16 cellular contexts compared by ENCODE assay signal in genomic region chr12:253116-253831, GRCh38. TPM values are rescaled to one million over a fixed set of nuclear protein-coding genes. Genes with fewer than 3 reads are reported as not detected.
DNase-seq lines count a peak whose midpoint lies in the region; ATAC-seq and TF ChIP-seq lines count a peak whose summit lies in the region.
"Had no signal": no experiment of that assay in that cellular context is flagged by ENCODE, and none has a peak within 500 bp of the region (broad histone marks: within the 10 kb centered on the region; RNA-seq: fewer than 3 reads in every experiment).

No MANE protein-coding gene starts in this region.

- TF ChIP-seq CTCF in osteocyte (IDR thresholded peaks at IDR 0.05) (no peak), psoas muscle (IDR thresholded peaks at IDR 0.05) (no peak)

- no peaks in the 10 kb centered on the region for H3K9me3 ChIP-seq in psoas muscle
- H3K9me3 ChIP-seq: SJCRH30 had no signal

- H3K4me1 ChIP-seq in psoas muscle, result no peaks in the 10 kb centered on the region
- H3K4me1 ChIP-seq: SJCRH30 had no signal

- peaks cover 58% of the 10 kb centered on the region for H3K27me3 Mint-ChIP-seq in osteocyte (ENCODE audit: unreplicated experiment)

- H3K4me1 Mint-ChIP-seq in osteocyte (ENCODE audit: unreplicated experiment), result no peaks in the 10 kb centered on the region
- H3K4me1 Mint-ChIP-seq: CD8-positive, alpha-beta memory T cell had no signal

- 71 to 74% (median 72%) methylated on average over 12 of the region's 12 CpGs for WGBS in psoas muscle, 3 donors

- no peaks in the 10 kb centered on the region for H3K9me3 Mint-ChIP-seq in osteocyte (ENCODE audit: unreplicated experiment)

- H3K4me3 Mint-ChIP-seq in osteocyte (ENCODE audit: unreplicated experiment), result no peak overlapping the region
- H3K4me3 Mint-ChIP-seq: CD8-positive, alpha-beta memory T cell had no signal

- H3K36me3 Mint-ChIP-seq in osteocyte (ENCODE audit: unreplicated experiment), result no peaks in the 10 kb centered on the region

- no peak overlapping the region for H3K4me3 ChIP-seq in psoas muscle
- H3K4me3 ChIP-seq: BLaER1 treated with 17β-estradiol and CSF1 and Interleukin-3, amounts not matched to agents 10 nM and 100 nM; SJCRH30 had no signal

- H3K36me3 ChIP-seq in psoas muscle (ENCODE audit: insufficient read depth in 1 of 2, low read depth in 1 of 2), result no peaks in the 10 kb centered on the region
- H3K36me3 ChIP-seq: BLaER1 treated with 17β-estradiol and CSF1 and Interleukin-3, amounts not matched to agents 10 nM and 100 nM; SJCRH30 had no signal

- intact Hi-C loops in psoas muscle (cut with DNase I), result no loop called here

- no peak overlapping the region for H3K27ac ChIP-seq in psoas muscle
- H3K27ac ChIP-seq: BLaER1 treated with 17β-estradiol and CSF1 and Interleukin-3, amounts not matched to agents 10 nM and 100 nM; SJCRH30 had no signal

- no peak overlapping the region for H3K27ac Mint-ChIP-seq in osteocyte (ENCODE audit: unreplicated experiment)

- ATAC-seq in psoas muscle, result no peak
- ATAC-seq in HG02884 (IDR thresholded peaks at IDR 0.05; ENCODE audit: unreplicated experiment), result no peak
- ATAC-seq in HG03521 (IDR thresholded peaks at IDR 0.05; ENCODE audit: unreplicated experiment), result no peak

- H3K27me3 ChIP-seq in psoas muscle (ENCODE audit: insufficient read depth in 3 of 3, low read length in 2 of 3), result peaks cover 0 to 5% (median 4%) of the 10 kb centered on the region in 3 donors
- H3K27me3 ChIP-seq: BLaER1 treated with 17β-estradiol and CSF1 and Interleukin-3, amounts not matched to agents 10 nM and 100 nM; SJCRH30 had no signal

- DNase-seq in EH (ENCODE audit: low read depth) (peak; percentile 13), NCI-H187 treated with DMSO at 0.1 percent for 48 hours (lab: John Stamatoyannopoulos, UW) (peak; percentile 21), glomerular visceral epithelial cell (ENCODE audit: extremely low spot score) (peak; percentile 57), osteocyte (ENCODE audit: extremely low spot score, unreplicated experiment) (peak; percentile 68), psoas muscle (no peak)
- no peak for DNase-seq in stimulated activated CD4-positive, alpha-beta T cell treated with anti-CD3 and anti-CD28 coated beads, Interleukin-15, amount 100 ng/mL, for 24 hours
- DNase-seq: CD8-positive, alpha-beta memory T cell; DND-41; MV-4-11; NCI-H2227 treated with DMSO at 0.1 percent for 48 hours; NCI-H524; SJCRH30 had no signal

RNA-seq across cellular contexts. Expression of gene SLC6A13, which starts 9.4 kb away (rescaled TPM):
- total RNA-seq in osteocyte (0.43 TPM in 1 of 2 replicates, not detected in the other), psoas muscle (1 to 10 TPM in 1 of 4 donors, under 1 TPM in 2, not detected in 1; 0.47 to 1.6 (median 0.53) TPM)
- polyA plus RNA-seq in psoas muscle, result under 1 TPM; 0.07 to 0.52 (median 0.08) TPM
- total RNA-seq: A673 had no signal
- polyA plus RNA-seq: CD8-positive, alpha-beta memory T cell had no signal

RNA-seq across cellular contexts. Expression of gene SLC6A12, which starts 39.3 kb away (rescaled TPM):
- not detected in 2 replicates for total RNA-seq in osteocyte
- total RNA-seq in psoas muscle, result under 1 TPM; 0.30 to 0.90 (median 0.58) TPM
- under 1 TPM; 0.07 to 0.30 (median 0.07) TPM for polyA plus RNA-seq in psoas muscle
- total RNA-seq: A673, SJCRH30 had no signal
- polyA plus RNA-seq: CD8-positive, alpha-beta memory T cell had no signal

Comparison
In these comparisons a context has a peak if more than half of its experiments do, and no peak if none do; other contexts are left out.
1. DNase-seq: peak in EH (single experiment), NCI-H187 treated with DMSO at 0.1 percent for 48 hours (single experiment), glomerular visceral epithelial cell (single experiment) and osteocyte (single experiment); none in psoas muscle (0 of 2) and stimulated activated CD4-positive, alpha-beta T cell treated with anti-CD3 and anti-CD28 coated beads, Interleukin-15, amount 100 ng/mL, for 24 hours (single experiment).